In genomic region chr7:101950450-101951119, GRCh38 we compare ENCODE assay signal across 10 cellular contexts.
DNase-seq lines count a peak whose midpoint lies in the region; ATAC-seq and TF ChIP-seq lines count a peak whose summit lies in the region.
"Had no signal": no experiment of that assay in that cellular context is flagged by ENCODE, and none has a peak within 500 bp of the region (broad histone marks: within the 10 kb centered on the region; RNA-seq: fewer than 3 reads in every experiment).

No MANE protein-coding gene starts in this region.

- POLR2A ChIA-PET in AG04450 (lab: Yijun Ruan, JAX), result no interaction called here

- CTCF ChIA-PET in AG04450 (lab: Charles Lee), result no interaction called here

- in situ Hi-C loops in HAP-1 (cut with MboI; ENCODE audit: low sequenced_read_pairs), result no loop called here

- peak overlapping the region; percentile 34 for H3K27ac ChIP-seq in AG04450 (ENCODE audit: low read depth, low read length)

- ATAC-seq in HG02981 (IDR thresholded peaks at IDR 0.05; ENCODE audit: unreplicated experiment), result no peak

- H3K27me3 ChIP-seq in AG04450 (ENCODE audit: control insufficient read depth, insufficient read depth, low read length), result no peaks in the 10 kb centered on the region
- H3K27me3 ChIP-seq in HAP-1 (ENCODE audit: low read depth), result no peaks in the 10 kb centered on the region
- no peaks in the 10 kb centered on the region for H3K27me3 ChIP-seq in kidney epithelial cell (ENCODE audit: control insufficient read depth, insufficient read depth, low read length)

- intact Hi-C loops in posterior cingulate gyrus (cut with DNase I), result no loop called here

- DNase-seq in AG04450 (ENCODE audit: low read depth, low spot score) (peak; percentile 42), HAP-1 (ENCODE audit: low spot score in 2 of 2) (peak; percentile 17 to 57), astrocyte of the hippocampus (ENCODE audit: low read depth, low spot score) (peak; percentile 56), kidney epithelial cell (ENCODE audit: low read depth) (no peak), NCI-H1436 treated with DMSO at 0.1 percent for 48 hours (lab: John Stamatoyannopoulos, UW) (no peak), posterior cingulate gyrus (no peak)
- no peak for DNase-seq in activated CD4-positive, alpha-beta T cell treated with anti-CD3 and anti-CD28 coated beads for 48 hours
- DNase-seq: activated gamma-delta T cell treated with Interleukin-2 at 50 U/mL for 16 hours, NCI-H1694 treated with DMSO at 0.1 percent for 48 hours had no signal

- no peaks in the 10 kb centered on the region for H3K4me1 ChIP-seq in HAP-1

- H3K36me3 ChIP-seq in HAP-1 (replicated peaks) (no peaks in the 10 kb centered on the region), kidney epithelial cell (ENCODE audit: control insufficient read depth, insufficient read depth, low read length) (no peaks in the 10 kb centered on the region)

- TF ChIP-seq CTCF in AG04450 (IDR thresholded peaks at IDR 0.05; ENCODE audit: low read depth, low read length) (peak; percentile 48), kidney epithelial cell (IDR thresholded peaks at IDR 0.05; ENCODE audit: insufficient read depth, low read length, poor library complexity, severe bottlenecking) (peak; percentile 19)

- H3K4me3 ChIP-seq in AG04450 (ENCODE audit: low read depth, low read length), result no peak overlapping the region
- no peak overlapping the region for H3K4me3 ChIP-seq in HAP-1
- H3K4me3 ChIP-seq in kidney epithelial cell (ENCODE audit: low read depth, low read length), result no peak overlapping the region

- H3K9me3 ChIP-seq in AG04450 (ENCODE audit: control insufficient read depth, insufficient read depth, low read length) (no peaks in the 10 kb centered on the region; the same call in 1 of the 2 replicates), HAP-1 (no peaks in the 10 kb centered on the region)

Comparison
In these comparisons a context has a peak if more than half of its experiments do, and no peak if none do; other contexts are left out.
1. DNase-seq: peak in AG04450 (single experiment), HAP-1 (2 of 2) and astrocyte of the hippocampus (single experiment); none in kidney epithelial cell (single experiment), NCI-H1436 treated with DMSO at 0.1 percent for 48 hours (single experiment), activated CD4-positive, alpha-beta T cell treated with anti-CD3 and anti-CD28 coated beads for 48 hours (single experiment) and posterior cingulate gyrus (0 of 10).